Comparison of ENCODE assay signal across 10 cellular contexts in genomic region chr3:172987268-172987667, GRCh38.
DNase-seq lines count a peak whose midpoint lies in the region; ATAC-seq, FAIRE-seq and TF ChIP-seq lines count a peak whose summit lies in the region.
"Had no signal": no experiment of that assay in that cellular context is flagged by ENCODE, and none has a peak within 500 bp of the region (broad histone marks: within the 10 kb centered on the region; RNA-seq: fewer than 3 reads in every experiment).

No MANE protein-coding gene starts in this region.

- peak overlapping the region; percentile 52 for H3K4ac ChIP-seq in mesendoderm (ENCODE audit: low read depth, low read length)

- intact Hi-C loops in transverse colon (cut with DNase I; ENCODE audit: low total_unique reads) = no loop called here

- H3K9me3 ChIP-seq in astrocyte (ENCODE audit: insufficient read depth, low read depth, low read length) (no peaks in the 10 kb centered on the region), transverse colon (no peaks in the 10 kb centered on the region), T-helper 17 cell (ENCODE audit: control insufficient read depth, low read length, poor library complexity, severe bottlenecking) (no peaks in the 10 kb centered on the region)

- no peak for TF ChIP-seq EP300 in transverse colon (IDR thresholded peaks at IDR 0.05; ENCODE audit: low read depth)

- H3K36me3 ChIP-seq in KMS-11 (ENCODE audit: insufficient read depth) (no peaks in the 10 kb centered on the region), astrocyte (ENCODE audit: insufficient read depth, low read length) (no peaks in the 10 kb centered on the region), mesendoderm (ENCODE audit: control insufficient read depth, insufficient read depth, low read length) (no peaks in the 10 kb centered on the region), transverse colon (no peaks in the 10 kb centered on the region)

- H2BK120ac ChIP-seq in mesendoderm (ENCODE audit: low read depth, low read length) = no peak overlapping the region

- TF ChIP-seq POLR2A in transverse colon (IDR thresholded peaks at IDR 0.05) = no peak

- H2AFZ ChIP-seq in KMS-11 (ENCODE audit: low read depth) = no peak overlapping the region
- H2AFZ ChIP-seq in astrocyte (ENCODE audit: low read depth, low read length) = no peak overlapping the region

- no peaks in the 10 kb centered on the region for H3K36me3 Mint-ChIP-seq in astrocyte (ENCODE audit: low read depth, unreplicated experiment)
- H3K36me3 Mint-ChIP-seq in T-helper 17 cell (ENCODE audit: low read depth) = no peaks in the 10 kb centered on the region
- H3K36me3 Mint-ChIP-seq: activated naive CD8-positive, alpha-beta T cell treated with anti-CD3 and anti-CD28 coated beads, Interleukin-2, amount 10 ng/mL, durations not matched to agents 7 days and 5 days had no signal

- H3K27ac ChIP-seq in KMS-11 (no peak overlapping the region), astrocyte (ENCODE audit: low read depth, low read length) (no peak overlapping the region), mesendoderm (ENCODE audit: low read depth, low read length) (no peak overlapping the region), transverse colon (no peak overlapping the region)

- ATAC-seq in T-helper 17 cell (no peak), HG02759 (IDR thresholded peaks at IDR 0.05; ENCODE audit: unreplicated experiment) (no peak)

- peak; percentile 8 for FAIRE-seq in G401.6 (lab: Jason Lieb, UNC)
- no peak for FAIRE-seq in astrocyte (lab: Jason Lieb, UNC)

- H2BK15ac ChIP-seq in mesendoderm (replicated peaks; ENCODE audit: low read depth) = no peak overlapping the region

- H3K27me3 Mint-ChIP-seq in astrocyte (ENCODE audit: low read depth, unreplicated experiment) (no peaks in the 10 kb centered on the region), T-helper 17 cell (peaks cover 8% of the 10 kb centered on the region)
- H3K27me3 Mint-ChIP-seq: activated naive CD8-positive, alpha-beta T cell treated with anti-CD3 and anti-CD28 coated beads, Interleukin-2, amount 10 ng/mL, durations not matched to agents 7 days and 5 days had no signal

- H3K56ac ChIP-seq in mesendoderm (ENCODE audit: low read length) = no peak overlapping the region

- no peak overlapping the region for H3K23ac ChIP-seq in mesendoderm (ENCODE audit: low read length)

- in situ Hi-C loops in transverse colon (cut with MboI; ENCODE audit: low pct_ligation_motif_present in 1 of 4, low pct_unique_long_range_greater_than_20kb in 1 of 4, low sequenced_read_pairs in 3 of 4) = no loop called here

- H3K4me1 Mint-ChIP-seq in astrocyte (ENCODE audit: low read depth, unreplicated experiment) (peaks cover 4% of the 10 kb centered on the region), T-helper 17 cell (no peaks in the 10 kb centered on the region)
- H3K4me1 Mint-ChIP-seq: activated naive CD8-positive, alpha-beta T cell treated with anti-CD3 and anti-CD28 coated beads, Interleukin-2, amount 10 ng/mL, durations not matched to agents 7 days and 5 days had no signal

- H3K27ac Mint-ChIP-seq in astrocyte (ENCODE audit: unreplicated experiment) = no peak overlapping the region
- no peak overlapping the region for H3K27ac Mint-ChIP-seq in T-helper 17 cell
- H3K27ac Mint-ChIP-seq: activated naive CD8-positive, alpha-beta T cell treated with anti-CD3 and anti-CD28 coated beads, Interleukin-2, amount 10 ng/mL, durations not matched to agents 7 days and 5 days had no signal

- no peak overlapping the region for H3K4me3 ChIP-seq in KMS-11 (IDR thresholded peaks at IDR 0.05; ENCODE audit: insufficient read depth, low read depth, low read length)
- no peak overlapping the region for H3K4me3 ChIP-seq in astrocyte (ENCODE audit: insufficient read depth, low read depth, low read length)
- no peak overlapping the region for H3K4me3 ChIP-seq in mesendoderm (ENCODE audit: low read length)
- H3K4me3 ChIP-seq in transverse colon = no peak overlapping the region

- H2BK5ac ChIP-seq in mesendoderm (ENCODE audit: low read length) = no peak overlapping the region

- H3K4me3 Mint-ChIP-seq in astrocyte (ENCODE audit: unreplicated experiment) (no peak overlapping the region), T-helper 17 cell (no peak overlapping the region)
- H3K4me3 Mint-ChIP-seq: activated naive CD8-positive, alpha-beta T cell treated with anti-CD3 and anti-CD28 coated beads, Interleukin-2, amount 10 ng/mL, durations not matched to agents 7 days and 5 days had no signal

- H3K4me1 ChIP-seq in KMS-11 (ENCODE audit: low read depth, poor library complexity, severe bottlenecking) = peaks cover 5% of the 10 kb centered on the region
- H3K4me1 ChIP-seq in astrocyte (ENCODE audit: insufficient read depth, low read length) = no peaks in the 10 kb centered on the region
- no peaks in the 10 kb centered on the region for H3K4me1 ChIP-seq in mesendoderm (ENCODE audit: control insufficient read depth, low read depth, low read length)
- no peaks in the 10 kb centered on the region for H3K4me1 ChIP-seq in transverse colon

- H3K79me2 ChIP-seq in KMS-11 (ENCODE audit: insufficient read depth, low read depth) (no peaks in the 10 kb centered on the region), astrocyte (ENCODE audit: insufficient read depth, low read length) (no peaks in the 10 kb centered on the region), mesendoderm (ENCODE audit: control insufficient read depth, insufficient read depth, low read length) (no peaks in the 10 kb centered on the region)

- TF ChIP-seq CTCF in KMS-11 (conservative IDR thresholded peaks at IDR 0.05; ENCODE audit: low read depth, low read length) = peak; percentile 33; the same call in 1 of the 2 replicates
- peak; percentile 10 for TF ChIP-seq CTCF in astrocyte (IDR thresholded peaks at IDR 0.05; ENCODE audit: insufficient read depth, low read depth, low read length)
- TF ChIP-seq CTCF in transverse colon (IDR thresholded peaks at IDR 0.05) = no peak

- WGBS in mesendoderm (ENCODE audit: extremely low coverage, insufficient coverage, low lambda C conversion rate) = no CpG with 5 or more reads among the region's 3 CpGs
- WGBS in transverse colon (ENCODE audit: low coverage in 1 of 2), 2 donors = 41 to 50% methylated on average over 3 of the region's 3 CpGs

- no peak overlapping the region for H4K5ac ChIP-seq in mesendoderm (ENCODE audit: low read length)

- H4K20me1 ChIP-seq in KMS-11 (ENCODE audit: insufficient read depth) (no peaks in the 10 kb centered on the region), astrocyte (ENCODE audit: insufficient read depth, low read length) (no peaks in the 10 kb centered on the region)

- H3K9ac ChIP-seq in KMS-11 = no peak overlapping the region
- H3K9ac ChIP-seq in astrocyte (ENCODE audit: low read length) = no peak overlapping the region
- no peak overlapping the region for H3K9ac ChIP-seq in mesendoderm (ENCODE audit: low read length)

- H2AK5ac ChIP-seq in mesendoderm (ENCODE audit: low read length) = no peak overlapping the region

- H3K4me2 ChIP-seq in KMS-11 = no peak overlapping the region
- H3K4me2 ChIP-seq in astrocyte (ENCODE audit: low read length) = no peak overlapping the region
- no peak overlapping the region for H3K4me2 ChIP-seq in mesendoderm (ENCODE audit: low read length)

- H3K18ac ChIP-seq in mesendoderm (ENCODE audit: low read length) = no peak overlapping the region

- DNase-seq in astrocyte (ENCODE audit: low read depth) (no peak), mesendoderm (peak; percentile 62), transverse colon (no peak), T-helper 17 cell (no peak), NCI-H2081 (lab: John Stamatoyannopoulos, UW) (no peak)
- DNase-seq: activated CD4-positive, alpha-beta T cell treated with anti-CD3 and anti-CD28 coated beads for 4 hours; activated naive CD8-positive, alpha-beta T cell treated with anti-CD3 and anti-CD28 coated beads, Interleukin-2, amount 10 ng/mL, durations not matched to agents 7 days and 5 days had no signal

- no peak overlapping the region for H4K8ac ChIP-seq in mesendoderm (ENCODE audit: low read depth, low read length)

- no peaks in the 10 kb centered on the region for H3K27me3 ChIP-seq in KMS-11 (ENCODE audit: insufficient read depth, low read depth)
- H3K27me3 ChIP-seq in astrocyte (ENCODE audit: insufficient read depth, low read length) = no peaks in the 10 kb centered on the region
- H3K27me3 ChIP-seq in mesendoderm (ENCODE audit: insufficient read depth, low read length, poor library complexity) = no peaks in the 10 kb centered on the region
- no peaks in the 10 kb centered on the region for H3K27me3 ChIP-seq in transverse colon

- H3K9me3 Mint-ChIP-seq in astrocyte (ENCODE audit: unreplicated experiment) = no peaks in the 10 kb centered on the region
- H3K9me3 Mint-ChIP-seq: activated naive CD8-positive, alpha-beta T cell treated with anti-CD3 and anti-CD28 coated beads, Interleukin-2, amount 10 ng/mL, durations not matched to agents 7 days and 5 days had no signal

- no peaks in the 10 kb centered on the region for H3K79me1 ChIP-seq in mesendoderm (ENCODE audit: low read length)

Comparison
In these comparisons a context has a peak if more than half of its experiments do, and no peak if none do; other contexts are left out.
1. CTCF ChIP-seq: peak in KMS-11 (single experiment) and astrocyte (single experiment); none in transverse colon (0 of 5).